Comparison of ENCODE assay signal across 26 cellular contexts in the genomic region with DNA sequence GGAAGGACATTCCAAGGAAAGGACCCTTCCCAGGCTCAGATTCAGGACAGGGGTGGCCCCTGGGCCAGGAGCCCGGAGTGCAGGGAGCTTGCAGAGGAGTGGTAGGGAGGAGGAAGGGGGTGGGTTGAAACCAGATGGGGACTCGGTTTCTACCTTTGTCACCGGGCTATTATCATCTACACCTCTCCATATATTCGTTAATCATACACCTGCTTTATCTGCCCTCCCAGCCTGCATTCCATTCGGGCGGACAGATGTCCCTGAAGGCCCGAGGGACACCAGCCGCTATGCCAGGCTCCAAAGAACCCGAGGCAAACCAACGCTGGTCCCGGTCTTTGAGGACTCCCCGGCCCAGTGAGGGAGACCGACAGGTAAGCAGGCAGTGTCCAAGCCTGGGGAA. TPM values are rescaled to one million over a fixed set of nuclear protein-coding genes. Genes with fewer than 3 reads are reported as not detected.
"Had no signal": no experiment of that assay in that cellular context is flagged by ENCODE, and none has a peak within 500 bp of the region (broad histone marks: within the 10 kb centered on the region; RNA-seq: fewer than 3 reads in every experiment).

No MANE protein-coding gene starts in this region.

- H3K27me3 Mint-ChIP-seq: activated CD8-positive, alpha-beta memory T cell treated with anti-CD3 and anti-CD28 coated beads, Interleukin-2, amount 10 ng/mL, durations not matched to agents 7 days and 5 days had no signal

- DNase-seq: activated CD4-positive, alpha-beta T cell treated with anti-CD3 and anti-CD28 coated beads for 48 hours; activated CD4-positive, alpha-beta T cell treated with anti-CD3 and anti-CD28 coated beads, Interleukin-2, amount 50 U/mL, for 48 hours; activated CD4-positive, CD25-positive, alpha-beta regulatory T cell treated with anti-CD3 and anti-CD28 coated beads, Interleukin-2, amount 50 U/mL, for 72 hours; activated CD8-positive, alpha-beta memory T cell treated with anti-CD3 and anti-CD28 coated beads, Interleukin-2, amount 10 ng/mL, durations not matched to agents 7 days and 5 days; activated gamma-delta T cell; activated naive CD4-positive, alpha-beta T cell treated with anti-CD3 and anti-CD28 coated beads for 36 hours; activated T-cell treated with anti-CD3 and anti-CD28 coated beads, Interleukin-2, amount 50 U/mL, for 24 hours; IMR-90; Kasumi-1; KBM-7; NCI-H1105 treated with DMSO at 0.1 percent for 48 hours; NCI-H1436 treated with DMSO at 0.1 percent for 48 hours; NCI-H187; NCI-H2107; NCI-H345; NCI-H510A; NCI-H526 treated with DMSO at 0.1 percent for 48 hours; NCI-H82; OCI-M1; SHP77 had no signal

- H3K4me3 Mint-ChIP-seq: activated CD8-positive, alpha-beta memory T cell treated with anti-CD3 and anti-CD28 coated beads, Interleukin-2, amount 10 ng/mL, durations not matched to agents 7 days and 5 days; activated naive CD4-positive, alpha-beta T cell treated with anti-CD3 and anti-CD28 coated beads for 36 hours; activated naive CD8-positive, alpha-beta T cell; activated T-cell treated with anti-CD3 and anti-CD28 coated beads, Interleukin-2, amount 50 U/mL, for 24 hours; T-helper 1 cell treated with Interleukin-12 subunit alpha and Interleukin-12 subunit beta and Interleukin-4 antibody, amounts not matched to agents 30 μg/mL and 1 μg/mL, for 36 hours; WTC11 had no signal

- ATAC-seq: activated CD8-positive, alpha-beta memory T cell treated with anti-CD3 and anti-CD28 coated beads, Interleukin-2, amount 10 ng/mL, durations not matched to agents 7 days and 5 days; Panc1; WTC11 had no signal

- H3K9me3 Mint-ChIP-seq: activated naive CD4-positive, alpha-beta T cell treated with anti-CD3 and anti-CD28 coated beads for 36 hours; T-helper 1 cell treated with Interleukin-12 subunit alpha and Interleukin-12 subunit beta and Interleukin-4 antibody, amounts not matched to agents 30 μg/mL and 1 μg/mL, for 36 hours had no signal

- H3K4me1 Mint-ChIP-seq: activated CD8-positive, alpha-beta memory T cell treated with anti-CD3 and anti-CD28 coated beads, Interleukin-2, amount 10 ng/mL, durations not matched to agents 7 days and 5 days; WTC11 had no signal

- H3K36me3 Mint-ChIP-seq: activated CD8-positive, alpha-beta memory T cell treated with anti-CD3 and anti-CD28 coated beads, Interleukin-2, amount 10 ng/mL, durations not matched to agents 7 days and 5 days; activated naive CD8-positive, alpha-beta T cell; WTC11 had no signal

- H3K27ac Mint-ChIP-seq: activated CD8-positive, alpha-beta memory T cell treated with anti-CD3 and anti-CD28 coated beads, Interleukin-2, amount 10 ng/mL, durations not matched to agents 7 days and 5 days; activated naive CD4-positive, alpha-beta T cell treated with anti-CD3 and anti-CD28 coated beads for 36 hours; activated naive CD8-positive, alpha-beta T cell; activated T-cell treated with anti-CD3 and anti-CD28 coated beads, Interleukin-2, amount 50 U/mL, for 24 hours; T-helper 1 cell treated with Interleukin-12 subunit alpha and Interleukin-12 subunit beta and Interleukin-4 antibody, amounts not matched to agents 30 μg/mL and 1 μg/mL, for 36 hours; WTC11 had no signal

RNA-seq across cellular contexts. Expression of a gene that starts 15.5 kb away (rescaled TPM):
- total RNA-seq: activated CD8-positive, alpha-beta memory T cell treated with anti-CD3 and anti-CD28 coated beads, Interleukin-2, amount 10 ng/mL, durations not matched to agents 7 days and 5 days; activated naive CD4-positive, alpha-beta T cell treated with anti-CD3 and anti-CD28 coated beads for 36 hours; IMR-90 had no signal
- polyA plus RNA-seq: IMR-90 had no signal

RNA-seq across cellular contexts. Expression of a gene that starts 24.9 kb away (rescaled TPM):
- total RNA-seq: activated CD8-positive, alpha-beta memory T cell treated with anti-CD3 and anti-CD28 coated beads, Interleukin-2, amount 10 ng/mL, durations not matched to agents 7 days and 5 days; activated naive CD4-positive, alpha-beta T cell treated with anti-CD3 and anti-CD28 coated beads for 36 hours; cardiac septum; IMR-90; SK-MEL-5 had no signal
- polyA plus RNA-seq: IMR-90 had no signal
